27 cellular contexts compared by ENCODE assay signal in genomic region chr16:56758432-56758831, GRCh38.
"Had no signal": no experiment of that assay in that cellular context is flagged by ENCODE, and none has a peak within 500 bp of the region (broad histone marks: within the 10 kb centered on the region; RNA-seq: fewer than 3 reads in every experiment).

No MANE protein-coding gene starts in this region.

- H3K27me3 ChIP-seq: neural progenitor cell, right lobe of liver, suprapubic skin, tibial artery had no signal

- ATAC-seq: left colon; naive thymus-derived CD4-positive, alpha-beta T cell; right lobe of liver; stimulated activated naive B cell treated with anti-CD40 and anti-IgM and Interleukin-4, amounts not matched to agents 10 μg/mL and 1 μg/mL and 100 μg/mL, for 72 hours had no signal

- H3K4me1 Mint-ChIP-seq: nephron, neural progenitor cell had no signal

- H3K9me3 Mint-ChIP-seq: stimulated activated naive CD8-positive, alpha-beta T cell treated with anti-CD3 and anti-CD28 coated beads, Interleukin-15, Interleukin-2, amounts not matched to agents 100 ng/mL and 50 ng/mL, for 24 hours had no signal

- H3K27me3 Mint-ChIP-seq: naive thymus-derived CD4-positive, alpha-beta T cell; progenitor cell of endocrine pancreas; stimulated activated naive B cell treated with anti-CD40 and anti-IgM and Interleukin-4, amounts not matched to agents 10 μg/mL and 1 μg/mL and 100 μg/mL, for 72 hours; stimulated activated naive CD8-positive, alpha-beta T cell treated with anti-CD3 and anti-CD28 coated beads, Interleukin-15, Interleukin-2, amounts not matched to agents 100 ng/mL and 50 ng/mL, for 24 hours; type B pancreatic cell had no signal

- H3K4me2 ChIP-seq: neural progenitor cell had no signal

- H3K9me3 ChIP-seq: right lobe of liver, suprapubic skin, tibial artery had no signal

- DNase-seq: dermis blood vessel endothelial cell; effector memory CD4-positive, alpha-beta T cell; erythroblast; foreskin fibroblast; hypothalamus; immature natural killer cell; islet precursor cell; kidney glomerular epithelial cell; left colon; mammary epithelial cell; mesendoderm; midbrain; naive thymus-derived CD4-positive, alpha-beta T cell; right lobe of liver; small intestine; stimulated activated CD4-positive, alpha-beta T cell treated with anti-CD3 and anti-CD28 coated beads, Interleukin-15, amount 100 ng/mL, for 24 hours; stimulated activated CD4-positive, alpha-beta T cell treated with anti-CD3 and anti-CD28 coated beads, Interleukin-2, amount 100 ng/mL, for 48 hours; stimulated activated naive B cell treated with anti-CD40 and anti-IgM and Interleukin-4, amounts not matched to agents 10 μg/mL and 1 μg/mL and 100 μg/mL, for 72 hours; tibial artery had no signal

- H3K4me3 ChIP-seq: coronary artery, neural progenitor cell, right lobe of liver, suprapubic skin, tibial artery had no signal

- H3K4me3 Mint-ChIP-seq: immature natural killer cell; naive thymus-derived CD4-positive, alpha-beta T cell; nephron; neural progenitor cell; stimulated activated naive B cell treated with anti-CD40 and anti-IgM and Interleukin-4, amounts not matched to agents 10 μg/mL and 1 μg/mL and 100 μg/mL, for 72 hours; stimulated activated naive CD8-positive, alpha-beta T cell treated with anti-CD3 and anti-CD28 coated beads, Interleukin-15, Interleukin-2, amounts not matched to agents 100 ng/mL and 50 ng/mL, for 24 hours; type B pancreatic cell had no signal

- H3K27ac ChIP-seq: coronary artery, neural progenitor cell, parathyroid adenoma, right lobe of liver, suprapubic skin, tibial artery had no signal

- H3K36me3 ChIP-seq: neural progenitor cell had no signal

- H2AFZ ChIP-seq: neural progenitor cell, parathyroid adenoma had no signal

- H3K4me1 ChIP-seq: neural progenitor cell, parathyroid adenoma, right lobe of liver had no signal

- H3K27ac Mint-ChIP-seq: naive thymus-derived CD4-positive, alpha-beta T cell; nephron; neural progenitor cell; progenitor cell of endocrine pancreas; stimulated activated naive CD8-positive, alpha-beta T cell treated with anti-CD3 and anti-CD28 coated beads, Interleukin-15, Interleukin-2, amounts not matched to agents 100 ng/mL and 50 ng/mL, for 24 hours had no signal
